Comparison of ENCODE assay signal across 8 cellular contexts in the genomic region with DNA sequence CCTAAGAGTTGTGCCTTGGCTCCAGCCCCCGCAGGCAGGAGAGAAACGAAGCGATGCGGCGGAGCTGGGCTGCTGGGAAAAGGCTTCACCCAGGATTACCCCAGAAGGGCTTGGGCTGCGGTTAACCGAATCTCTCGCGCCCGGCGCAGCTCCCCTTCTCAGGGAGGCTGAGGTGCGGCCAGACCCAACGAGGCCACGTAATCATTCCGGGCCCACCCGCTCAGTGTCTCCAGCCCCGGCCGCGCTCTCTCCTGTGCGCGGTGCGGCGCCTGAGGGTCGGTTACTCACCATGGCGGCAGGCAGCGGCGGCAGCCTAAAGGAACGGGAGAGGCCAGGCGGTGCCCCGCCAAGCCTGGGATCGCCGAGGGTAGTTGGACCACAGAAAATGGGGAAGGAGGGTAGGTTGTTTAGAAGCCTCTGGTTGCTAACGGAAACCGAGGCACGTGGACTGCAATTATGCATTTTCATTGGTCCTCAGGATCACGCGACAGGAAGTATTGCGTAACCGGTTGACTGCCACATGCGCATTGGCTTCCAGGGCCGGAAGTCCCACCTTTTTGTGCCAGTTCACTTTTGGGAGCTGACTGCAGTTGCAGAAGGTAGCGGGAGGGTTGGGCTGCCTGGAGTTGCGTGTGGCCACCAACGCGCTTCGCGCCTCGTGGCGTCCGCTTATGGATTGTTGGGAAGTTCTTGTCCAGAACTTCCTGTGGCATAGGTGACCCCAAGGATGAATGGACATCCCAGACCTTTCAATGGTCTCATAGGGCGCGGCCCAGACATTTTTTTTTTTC. TPM values are rescaled to one million over a fixed set of nuclear protein-coding genes. Genes with fewer than 3 reads are reported as not detected.
DNase-seq lines count a peak whose midpoint lies in the region; ATAC-seq and TF ChIP-seq lines count a peak whose summit lies in the region.

A gene with protein sequence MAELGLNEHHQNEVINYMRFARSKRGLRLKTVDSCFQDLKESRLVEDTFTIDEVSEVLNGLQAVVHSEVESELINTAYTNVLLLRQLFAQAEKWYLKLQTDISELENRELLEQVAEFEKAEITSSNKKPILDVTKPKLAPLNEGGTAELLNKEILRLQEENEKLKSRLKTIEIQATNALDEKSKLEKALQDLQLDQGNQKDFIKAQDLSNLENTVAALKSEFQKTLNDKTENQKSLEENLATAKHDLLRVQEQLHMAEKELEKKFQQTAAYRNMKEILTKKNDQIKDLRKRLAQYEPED (minus strand): TSS at position 419 of the 791 bp plus-strand sequence. CDS start 128 bp downstream, at position 291.

- H3K4me3 Mint-ChIP-seq in activated naive CD8-positive, alpha-beta T cell treated with anti-CD3 and anti-CD28 coated beads, Interleukin-2, amount 50 U/mL, for 24 hours, result peak within 1 kb of the TSS; percentile 85

- H3K4me2 ChIP-seq in parathyroid adenoma (ENCODE audit: low read length), result peak within 1 kb of the TSS; percentile 75

- DNase-seq in GF-D8 (lab: John Stamatoyannopoulos, UW) (peak; percentile 96), NCI-H1417 (lab: John Stamatoyannopoulos, UW) (peak; percentile 85 to 96 (median 89)), SW 1271 (lab: John Stamatoyannopoulos, UW) (peak; percentile 69 to 87), cardiac septum (ENCODE audit: low spot score) (peak; percentile 94), tibial artery (peak; percentile 95 to 96)
- peak; percentile 88 for DNase-seq in activated naive CD8-positive, alpha-beta T cell treated with anti-CD3 and anti-CD28 coated beads, Interleukin-2, amount 50 U/mL, for 24 hours

- H3K27ac ChIP-seq in parathyroid adenoma, result peak within 1 kb of the TSS; percentile 39
- H3K27ac ChIP-seq in tibial artery, result peak within 1 kb of the TSS; percentile 58 to 72

- no peak within 1 kb of the TSS for H3K9ac ChIP-seq in parathyroid adenoma

- no peaks in the 10 kb centered on the region for H3K9me3 ChIP-seq in parathyroid adenoma (ENCODE audit: control insufficient read depth, low read length)
- H3K9me3 ChIP-seq in tibial artery, result no peaks in the 10 kb centered on the region

- intact Hi-C loops in cardiac septum (cut with DNase I) (loop anchor here (10.0 kb wide), 1 partner anchor 233 kb away; no protein-coding TSS in a partner anchor), tibial artery (cut with DNase I; ENCODE audit: low total_unique reads) (no loop called here)

- H3K27ac Mint-ChIP-seq in activated naive CD8-positive, alpha-beta T cell treated with anti-CD3 and anti-CD28 coated beads, Interleukin-2, amount 50 U/mL, for 24 hours, result peak within 1 kb of the TSS; percentile 80

- H3K4me3 ChIP-seq in parathyroid adenoma (ENCODE audit: low read depth, low read length) (peak within 1 kb of the TSS; percentile 97), tibial artery (peak within 1 kb of the TSS; percentile 85 to 90)

- TF ChIP-seq CTCF in parathyroid adenoma (IDR thresholded peaks at IDR 0.05) (no peak), tibial artery (IDR thresholded peaks at IDR 0.05) (no peak)

- peak within 1 kb of the TSS; percentile 98 for H2AFZ ChIP-seq in parathyroid adenoma

- H3K36me3 Mint-ChIP-seq in activated naive CD8-positive, alpha-beta T cell treated with anti-CD3 and anti-CD28 coated beads, Interleukin-2, amount 50 U/mL, for 24 hours (ENCODE audit: low read depth), result no peaks in the 10 kb centered on the region

- H3K4me1 ChIP-seq in parathyroid adenoma, result peaks cover 7% of the 10 kb centered on the region
- H3K4me1 ChIP-seq in tibial artery, result peaks cover 0 to 12% (median 2%) of the 10 kb centered on the region in 4 donors

- peaks cover 5% of the 10 kb centered on the region for H3K27me3 Mint-ChIP-seq in activated naive CD8-positive, alpha-beta T cell treated with anti-CD3 and anti-CD28 coated beads, Interleukin-2, amount 50 U/mL, for 24 hours

- peak; percentile 96 for ATAC-seq in HG02610 (IDR thresholded peaks at IDR 0.05; ENCODE audit: unreplicated experiment)
- ATAC-seq in activated naive CD8-positive, alpha-beta T cell treated with anti-CD3 and anti-CD28 coated beads, Interleukin-2, amount 50 U/mL, for 24 hours, result peak; percentile 91

- peaks cover 16% of the 10 kb centered on the region for H3K4me1 Mint-ChIP-seq in activated naive CD8-positive, alpha-beta T cell treated with anti-CD3 and anti-CD28 coated beads, Interleukin-2, amount 50 U/mL, for 24 hours

- H3K36me3 ChIP-seq in parathyroid adenoma (ENCODE audit: control insufficient read depth, insufficient read depth, low read length) (no peaks in the 10 kb centered on the region), tibial artery (peaks cover 0 to 7% (median 0%) of the 10 kb centered on the region in 3 donors)

- peaks cover 12% of the 10 kb centered on the region for H3K79me2 ChIP-seq in parathyroid adenoma

- H3K9me3 Mint-ChIP-seq in activated naive CD8-positive, alpha-beta T cell treated with anti-CD3 and anti-CD28 coated beads, Interleukin-2, amount 50 U/mL, for 24 hours, result no peaks in the 10 kb centered on the region

- H3K27me3 ChIP-seq in parathyroid adenoma (ENCODE audit: control insufficient read depth, insufficient read depth, low read length), result no peaks in the 10 kb centered on the region
- no peaks in the 10 kb centered on the region for H3K27me3 ChIP-seq in tibial artery

RNA-seq across cellular contexts. Expression of the gene that starts here (rescaled TPM):
- total RNA-seq in cardiac septum, result 6.0 TPM

Comparison
In these comparisons a context has a peak if more than half of its experiments do, and no peak if none do; other contexts are left out.
1. Peak in every context shown above with its lines: DNase-seq, ATAC-seq, H3K4me3 ChIP-seq and H3K27ac ChIP-seq.